Comparison of ENCODE assay signal across 8 cellular contexts in the genomic region with DNA sequence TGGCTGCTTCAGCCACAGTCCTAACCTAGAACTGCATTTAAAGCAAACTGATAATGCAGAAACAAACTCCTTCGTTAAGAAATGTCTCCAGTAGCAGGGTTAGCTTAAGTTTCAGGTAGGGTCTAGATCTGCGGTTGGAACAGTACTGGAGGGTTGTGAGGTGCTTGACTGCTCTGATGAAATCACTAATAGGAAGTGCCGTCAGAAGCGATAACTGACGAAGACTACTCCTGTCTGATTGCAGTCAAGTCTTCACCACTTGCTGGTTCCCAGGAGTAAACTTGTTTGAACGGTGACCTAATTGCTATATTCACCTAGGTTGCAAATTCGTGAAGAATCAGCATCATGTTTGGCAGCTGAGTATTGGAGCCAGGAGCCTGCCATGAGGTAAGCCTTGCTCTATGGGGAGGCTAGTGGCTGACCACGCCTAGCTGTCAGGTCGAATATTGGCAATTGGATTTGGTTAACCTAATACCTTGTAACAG. TPM values are rescaled to one million over a fixed set of nuclear protein-coding genes. Genes with fewer than 3 reads are reported as not detected.
A peak's percentile ranks its signal among the peaks of the same experiment; 100 is the strongest.
DNase-seq lines count a peak whose midpoint lies in the region; ATAC-seq and TF ChIP-seq lines count a peak whose summit lies in the region.

No MANE protein-coding gene starts in this region.

- H3K4me1 ChIP-seq in ES-I3 (ENCODE audit: insufficient read depth, low read length), result peaks cover 7% of the 10 kb centered on the region
- H3K4me1 ChIP-seq in mammary epithelial cell (ENCODE audit: insufficient read depth, low read length), result peaks cover 35% of the 10 kb centered on the region
- peaks cover 49% of the 10 kb centered on the region for H3K4me1 ChIP-seq in mononuclear cell (ENCODE audit: insufficient read depth, low read length)

- WGBS in mammary epithelial cell (ENCODE audit: low coverage, missing lambda C conversion rate), result 6% methylated on average over 8 of the region's 9 CpGs

- H3K27me3 ChIP-seq in mammary epithelial cell (ENCODE audit: insufficient read depth, low read length), result no peaks in the 10 kb centered on the region
- no peaks in the 10 kb centered on the region for H3K27me3 ChIP-seq in mononuclear cell (ENCODE audit: insufficient read depth, low read length)

- H3K4me3 ChIP-seq in mammary epithelial cell (replicated peaks in 1 of 3; ENCODE audit: insufficient read depth in 1 of 3, low read depth in 2 of 3, low read length in 3 of 3), result peak overlapping the region; percentile 90 to 98 (median 95)
- peak overlapping the region; percentile 81 for H3K4me3 ChIP-seq in mononuclear cell (ENCODE audit: low read length)

- H3K36me3 ChIP-seq in ES-I3 (ENCODE audit: insufficient read depth, low read length), result peaks cover 36% of the 10 kb centered on the region
- H3K36me3 ChIP-seq in mammary epithelial cell (ENCODE audit: insufficient read depth, low read length), result peaks cover 47% of the 10 kb centered on the region

- no peak overlapping the region for H2AFZ ChIP-seq in mammary epithelial cell (ENCODE audit: low read depth, low read length)

- H3K9ac ChIP-seq in ES-I3 (ENCODE audit: low read depth, low read length) (peak overlapping the region; percentile 96), mammary epithelial cell (ENCODE audit: insufficient read depth, low read length) (peak overlapping the region; percentile 87)

- H3K9me3 ChIP-seq in ES-I3 (ENCODE audit: control insufficient read depth, insufficient read depth, low read length) (no peaks in the 10 kb centered on the region), mammary epithelial cell (replicated peaks; ENCODE audit: insufficient read depth, low read length) (no peaks in the 10 kb centered on the region), mononuclear cell (ENCODE audit: low read depth, low read length) (no peaks in the 10 kb centered on the region)

- CTCF ChIA-PET in mammary epithelial cell (lab: Charles Lee; ENCODE audit: low non-redundant PET), result no interaction called here

- no peak for ATAC-seq in HG02623 (IDR thresholded peaks at IDR 0.05; ENCODE audit: unreplicated experiment)

- DNase-seq in NOMO-1 treated with DMSO at 0.1 percent for 48 hours (lab: John Stamatoyannopoulos, UW; ENCODE audit: unreplicated experiment), result peak; percentile 65
- no peak for DNase-seq in mammary epithelial cell
- DNase-seq in dedifferentiated amniotic fluid mesenchymal stem cell (ENCODE audit: extremely low spot score), result no peak
- no peak for DNase-seq in NCI-H187 treated with DMSO at 0.1 percent for 48 hours (lab: John Stamatoyannopoulos, UW)
- no peak for DNase-seq in NCI-H526 (lab: John Stamatoyannopoulos, UW)

- H3K27ac ChIP-seq in mammary epithelial cell (ENCODE audit: insufficient read depth, low read depth, low read length), result peak overlapping the region; percentile 85

- H4K20me1 ChIP-seq in mammary epithelial cell (ENCODE audit: insufficient read depth, low read length), result peaks cover 8% of the 10 kb centered on the region

- H3K4me2 ChIP-seq in mammary epithelial cell (ENCODE audit: insufficient read depth, low read depth, low read length), result peak overlapping the region; percentile 92

- H3K79me2 ChIP-seq in mammary epithelial cell (ENCODE audit: insufficient read depth, low read length), result peaks cover 53% of the 10 kb centered on the region

- dilution Hi-C loops in mammary epithelial cell (cut with HindIII; ENCODE audit: low sequenced_read_pairs), result loop anchor here (5.0 kb wide), 1 partner anchor 37 kb away; no protein-coding TSS in a partner anchor

- in situ Hi-C loops in mammary epithelial cell (cut with MboI; ENCODE audit: low sequenced_read_pairs in 2 of 2), result no loop called here

- TF ChIP-seq CTCF in mammary epithelial cell (conservative IDR thresholded peaks at IDR 0.05 in 1 of 2, IDR thresholded peaks at IDR 0.05 in 1 of 2; ENCODE audit: extremely low read depth in 1 of 2, insufficient read depth in 1 of 2, low read depth in 1 of 2, low read length in 2 of 2), result no peak

- BruUV-seq in mammary epithelial cell (replicated peaks; lab: Mats Ljungman, UMichigan), result no TSS peak

- intact Hi-C loops in mammary epithelial cell (cut with micrococcal nuclease), result loop anchor here (2.0 kb wide), 1 partner anchor 77 kb away; no protein-coding TSS in a partner anchor

RNA-seq across cellular contexts. Expression of gene TRPV2, which starts 24.5 kb away (rescaled TPM):
- total RNA-seq in mammary epithelial cell (under 1 TPM in 1 of 2 donors, not detected in 1; 0.33 TPM), mononuclear cell (23.1 TPM)
- 0.09 TPM for polyA plus RNA-seq in mammary epithelial cell
- not detected for polyA minus RNA-seq in mammary epithelial cell

RNA-seq across cellular contexts. Expression of gene LRRC75A, which starts 52.1 kb away (rescaled TPM):
- total RNA-seq in mammary epithelial cell, result under 1 TPM; under 0.01 to 0.16 TPM
- 0.02 TPM for polyA plus RNA-seq in mammary epithelial cell
- polyA minus RNA-seq in mammary epithelial cell, result not detected
- total RNA-seq in mononuclear cell, result 2.2 TPM

RNA-seq across cellular contexts. Expression of gene UBB, which starts 59.0 kb away (rescaled TPM):
- total RNA-seq in mammary epithelial cell (100 to 1,000 TPM; 633 to 696 TPM), mononuclear cell (1,077 TPM)
- polyA plus RNA-seq in mammary epithelial cell, result 999 TPM
- 1,322 TPM for polyA minus RNA-seq in mammary epithelial cell

Comparison
In these comparisons a context has a peak if more than half of its experiments do, and no peak if none do; other contexts are left out.
1. RNA of gene TRPV2, which starts 24.5 kb away (total RNA-seq): 23.1 TPM in mononuclear cell (single experiment); 0.33 TPM in mammary epithelial cell; every median in the first group is over 10 times any median in the second.